Comparison of ENCODE assay signal across 17 cellular contexts in the genomic region with DNA sequence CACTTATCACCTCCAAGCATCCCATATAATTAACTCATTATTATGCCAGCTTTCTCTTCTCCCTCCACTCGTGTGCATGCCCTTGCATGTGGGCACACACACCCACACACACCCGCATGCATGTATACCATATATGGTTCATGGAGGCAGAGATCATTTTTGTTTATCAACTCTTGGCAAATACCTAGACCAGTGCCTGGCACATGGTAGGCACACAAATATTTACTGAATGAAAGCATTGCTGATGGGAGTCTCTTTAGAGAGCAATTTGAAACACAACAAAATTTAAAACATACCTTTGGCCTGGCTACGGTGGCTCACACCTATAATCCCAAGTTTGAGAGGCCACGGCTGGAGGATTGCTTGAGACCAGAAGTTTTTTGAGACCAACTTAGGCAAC. TPM values are rescaled to one million over a fixed set of nuclear protein-coding genes. Genes with fewer than 3 reads are reported as not detected.
DNase-seq lines count a peak whose midpoint lies in the region; ATAC-seq, FAIRE-seq and TF ChIP-seq lines count a peak whose summit lies in the region.
"Had no signal": no experiment of that assay in that cellular context is flagged by ENCODE, and none has a peak within 500 bp of the region (broad histone marks: within the 10 kb centered on the region; RNA-seq: fewer than 3 reads in every experiment).

No MANE protein-coding gene starts in this region.

- no peak overlapping the region for H3K4me3 ChIP-seq in HepG2 (replicated peaks in 1 of 3; ENCODE audit: insufficient read depth in 1 of 3, low read depth in 2 of 3, low read length in 3 of 3)
- H3K4me3 ChIP-seq in mammary epithelial cell (replicated peaks in 1 of 3; ENCODE audit: insufficient read depth in 1 of 3, low read depth in 2 of 3, low read length in 3 of 3) = no peak overlapping the region
- H3K4me3 ChIP-seq: A549, MG63, SK-N-MC had no signal

- POLR2A ChIA-PET in WTC11 (lab: Charles Lee) (no interaction called here), HepG2 (lab: Yijun Ruan, JAX) (no interaction called here)

- no peak for TF ChIP-seq RAD21 in HepG2 (CRISPR knock-in tag; IDR thresholded peaks at IDR 0.05)

- H3K27ac ChIP-seq in HepG2 (ENCODE audit: extremely low read length, insufficient read depth, low read length) (no peak overlapping the region), mammary epithelial cell (ENCODE audit: insufficient read depth, low read depth, low read length) (no peak overlapping the region)
- H3K27ac ChIP-seq: A549, KMS-11, SK-N-MC had no signal

- H3K9me3 ChIP-seq in HepG2 (ENCODE audit: low read length) (no peaks in the 10 kb centered on the region), mammary epithelial cell (replicated peaks; ENCODE audit: insufficient read depth, low read length) (no peaks in the 10 kb centered on the region)
- H3K9me3 ChIP-seq: A549, MG63 had no signal

- peak overlapping the region; percentile 0 for H3K27ac Mint-ChIP-seq in activated naive CD4-positive, alpha-beta T cell treated with anti-CD3 and anti-CD28 coated beads, Interleukin-2, amount 50 U/mL, for 24 hours
- H3K27ac Mint-ChIP-seq in activated naive CD4-positive, alpha-beta T cell treated with anti-CD3 and anti-CD28 coated beads, Interleukin-2, amount 50 U/mL, for 72 hours = peak overlapping the region in 1 of 2 donors; percentile 14
- peak overlapping the region; percentile 7 for H3K27ac Mint-ChIP-seq in WTC11
- peak overlapping the region; percentile 3 to 31 for H3K27ac Mint-ChIP-seq in stimulated activated naive CD8-positive, alpha-beta T cell treated with anti-CD3 and anti-CD28 coated beads, Interleukin-15, amount 100 ng/mL, for 72 hours

- dilution Hi-C loops in mammary epithelial cell (cut with HindIII; ENCODE audit: low sequenced_read_pairs) = no loop called here

- CTCF ChIA-PET in WTC11 (lab: Charles Lee) (interaction anchor here (0.7 kb wide), 1 partner anchor 15 kb away, joined by 3 read pairs; no protein-coding TSS in a partner anchor), HepG2 (lab: Yijun Ruan, JAX; ENCODE audit: low intra/inter-chr PET ratio, low total read pairs) (no interaction called here), mammary epithelial cell (lab: Charles Lee; ENCODE audit: low non-redundant PET) (no interaction called here)

- H3K36me3 Mint-ChIP-seq in activated naive CD4-positive, alpha-beta T cell treated with anti-CD3 and anti-CD28 coated beads, Interleukin-2, amount 50 U/mL, for 24 hours = peaks cover 6% of the 10 kb centered on the region
- peaks cover 0 to 11% of the 10 kb centered on the region in 2 donors for H3K36me3 Mint-ChIP-seq in activated naive CD4-positive, alpha-beta T cell treated with anti-CD3 and anti-CD28 coated beads, Interleukin-2, amount 50 U/mL, for 72 hours
- H3K36me3 Mint-ChIP-seq in WTC11 = no peaks in the 10 kb centered on the region

- no peak overlapping the region for H3K4me3 Mint-ChIP-seq in activated naive CD4-positive, alpha-beta T cell treated with anti-CD3 and anti-CD28 coated beads, Interleukin-2, amount 50 U/mL, for 24 hours
- no peak overlapping the region for H3K4me3 Mint-ChIP-seq in WTC11
- H3K4me3 Mint-ChIP-seq in stimulated activated naive CD8-positive, alpha-beta T cell treated with anti-CD3 and anti-CD28 coated beads, Interleukin-15, amount 100 ng/mL, for 72 hours = peak overlapping the region; percentile 4 to 50

- no peak overlapping the region for H3K4me2 ChIP-seq in HepG2 (ENCODE audit: low read depth, low read length)
- H3K4me2 ChIP-seq in mammary epithelial cell (ENCODE audit: insufficient read depth, low read depth, low read length) = no peak overlapping the region
- H3K4me2 ChIP-seq: A549, KMS-11 had no signal

- no peak for DNase-seq in activated naive CD4-positive, alpha-beta T cell treated with anti-CD3 and anti-CD28 coated beads, Interleukin-2, amount 50 U/mL, for 72 hours (ENCODE audit: low spot score in 2 of 2)
- no peak for DNase-seq in WTC11 (ENCODE audit: low spot score)
- DNase-seq in HepG2 (ENCODE audit: low spot score) = no peak
- DNase-seq in stimulated activated naive CD8-positive, alpha-beta T cell treated with anti-CD3 and anti-CD28 coated beads, Interleukin-15, amount 100 ng/mL, for 72 hours = no peak
- no peak for DNase-seq in mammary epithelial cell
- DNase-seq in NCI-H446 treated with DMSO at 0.1 percent for 48 hours (lab: John Stamatoyannopoulos, UW) = no peak
- no peak for DNase-seq in NCI-H128 (lab: John Stamatoyannopoulos, UW; ENCODE audit: unreplicated experiment)
- DNase-seq: GOT3, MG63, NCI-H1417, NCI-H2081, NCI-H2227 treated with DMSO at 0.1 percent for 48 hours had no signal

- no peak for ATAC-seq in activated naive CD4-positive, alpha-beta T cell treated with anti-CD3 and anti-CD28 coated beads, Interleukin-2, amount 50 U/mL, for 72 hours
- ATAC-seq in WTC11 (no peak), HepG2 (peak; percentile 45; the same call in 1 of the 3 replicates)
- ATAC-seq in stimulated activated naive CD8-positive, alpha-beta T cell treated with anti-CD3 and anti-CD28 coated beads, Interleukin-15, amount 100 ng/mL, for 72 hours = no peak
- ATAC-seq: A549, Right ventricle myocardium inferior had no signal

- 77% methylated on average over 4 of the region's 4 CpGs for WGBS in HepG2 (ENCODE audit: low lambda C conversion rate)
- WGBS in mammary epithelial cell (ENCODE audit: low coverage, missing lambda C conversion rate) = 45% methylated on average over 4 of the region's 4 CpGs

- H3K9ac ChIP-seq in HepG2 (ENCODE audit: insufficient read depth, low read depth, low read length) = no peak overlapping the region
- no peak overlapping the region for H3K9ac ChIP-seq in mammary epithelial cell (ENCODE audit: insufficient read depth, low read length)
- H3K9ac ChIP-seq: KMS-11 had no signal

- no peak for FAIRE-seq in HepG2 (lab: Jason Lieb, UNC)
- FAIRE-seq: A549 had no signal

- BruUV-seq in HepG2 (replicated peaks; lab: Mats Ljungman, UMichigan) = no TSS peak
- no TSS peak for BruUV-seq in mammary epithelial cell (replicated peaks; lab: Mats Ljungman, UMichigan)

- H3K27me3 Mint-ChIP-seq in activated naive CD4-positive, alpha-beta T cell treated with anti-CD3 and anti-CD28 coated beads, Interleukin-2, amount 50 U/mL, for 24 hours = no peaks in the 10 kb centered on the region
- H3K27me3 Mint-ChIP-seq in WTC11 (ENCODE audit: low read depth) = no peaks in the 10 kb centered on the region
- no peaks in the 10 kb centered on the region for H3K27me3 Mint-ChIP-seq in stimulated activated naive CD8-positive, alpha-beta T cell treated with anti-CD3 and anti-CD28 coated beads, Interleukin-15, amount 100 ng/mL, for 72 hours

- TF ChIP-seq POLR2A in HepG2 (IDR thresholded peaks at IDR 0.05; ENCODE audit: insufficient read depth in 1 of 2, low read depth in 2 of 2, low read length in 2 of 2) = no peak

- H4K20me1 ChIP-seq in HepG2 (ENCODE audit: insufficient read depth, low read length) = no peaks in the 10 kb centered on the region
- no peaks in the 10 kb centered on the region for H4K20me1 ChIP-seq in mammary epithelial cell (ENCODE audit: insufficient read depth, low read length)

- H3K27me3 ChIP-seq in HepG2 (ENCODE audit: control insufficient read depth in 1 of 2, insufficient read depth in 2 of 2, low read length in 2 of 2) = no peaks in the 10 kb centered on the region
- H3K27me3 ChIP-seq in mammary epithelial cell (ENCODE audit: insufficient read depth, low read length) = no peaks in the 10 kb centered on the region
- H3K27me3 ChIP-seq: MG63 had no signal

- H3K36me3 ChIP-seq in HepG2 (replicated peaks in 1 of 2; ENCODE audit: control insufficient read depth in 1 of 2, insufficient read depth in 2 of 2, low read length in 2 of 2) = no peaks in the 10 kb centered on the region
- no peaks in the 10 kb centered on the region for H3K36me3 ChIP-seq in mammary epithelial cell (ENCODE audit: insufficient read depth, low read length)
- H3K36me3 ChIP-seq: MG63 had no signal

- in situ Hi-C loops in HepG2 (cut with HindIII; ENCODE audit: extremely low pct_ligation_motif_present, low pct_unique_long_range_greater_than_20kb) (no loop called here), mammary epithelial cell (cut with MboI; ENCODE audit: low sequenced_read_pairs in 2 of 2) (no loop called here)

- no peaks in the 10 kb centered on the region for H3K9me3 Mint-ChIP-seq in activated naive CD4-positive, alpha-beta T cell treated with anti-CD3 and anti-CD28 coated beads, Interleukin-2, amount 50 U/mL, for 24 hours
- H3K9me3 Mint-ChIP-seq in activated naive CD4-positive, alpha-beta T cell treated with anti-CD3 and anti-CD28 coated beads, Interleukin-2, amount 50 U/mL, for 72 hours = no peaks in the 10 kb centered on the region
- no peaks in the 10 kb centered on the region for H3K9me3 Mint-ChIP-seq in WTC11
- no peaks in the 10 kb centered on the region for H3K9me3 Mint-ChIP-seq in stimulated activated naive CD8-positive, alpha-beta T cell treated with anti-CD3 and anti-CD28 coated beads, Interleukin-15, amount 100 ng/mL, for 72 hours

- no peak for TF ChIP-seq CTCF in WTC11 (IDR thresholded peaks at IDR 0.05)
- TF ChIP-seq CTCF in HepG2 (CRISPR knock-in tag; IDR thresholded peaks at IDR 0.05) = no peak
- no peak for TF ChIP-seq CTCF in mammary epithelial cell (conservative IDR thresholded peaks at IDR 0.05 in 1 of 2, IDR thresholded peaks at IDR 0.05 in 1 of 2; ENCODE audit: extremely low read depth in 1 of 2, insufficient read depth in 1 of 2, low read depth in 1 of 2, low read length in 2 of 2)

- H2AFZ ChIP-seq in HepG2 (ENCODE audit: low read length) = no peak overlapping the region
- no peak overlapping the region for H2AFZ ChIP-seq in mammary epithelial cell (ENCODE audit: low read depth, low read length)

- H3K79me2 ChIP-seq in HepG2 (ENCODE audit: insufficient read depth, low read length) = no peaks in the 10 kb centered on the region
- no peaks in the 10 kb centered on the region for H3K79me2 ChIP-seq in mammary epithelial cell (ENCODE audit: insufficient read depth, low read length)

- peaks cover 47% of the 10 kb centered on the region for H3K4me1 Mint-ChIP-seq in activated naive CD4-positive, alpha-beta T cell treated with anti-CD3 and anti-CD28 coated beads, Interleukin-2, amount 50 U/mL, for 24 hours
- H3K4me1 Mint-ChIP-seq in WTC11 = peaks cover 20% of the 10 kb centered on the region
- peaks cover 40% of the 10 kb centered on the region for H3K4me1 Mint-ChIP-seq in stimulated activated naive CD8-positive, alpha-beta T cell treated with anti-CD3 and anti-CD28 coated beads, Interleukin-15, amount 100 ng/mL, for 72 hours

- TF ChIP-seq EP300 in HepG2 (IDR thresholded peaks at IDR 0.05; ENCODE audit: low read depth in 2 of 2, low read length in 2 of 2) = no peak
- TF ChIP-seq EP300 in HepG2 (CRISPR knock-in tag; IDR thresholded peaks at IDR 0.05; ENCODE audit: borderline replicate concordance) = no peak

- H3K4me1 ChIP-seq in HepG2 (ENCODE audit: insufficient read depth, low read length) = no peaks in the 10 kb centered on the region
- H3K4me1 ChIP-seq in mammary epithelial cell (ENCODE audit: insufficient read depth, low read length) = peaks cover 7% of the 10 kb centered on the region

- intact Hi-C loops in HepG2 (cut with micrococcal nuclease; ENCODE audit: unreplicated experiment) (no loop called here), mammary epithelial cell (cut with micrococcal nuclease) (loop anchor here (5.0 kb wide), 1 partner anchor 115 kb away; no protein-coding TSS in a partner anchor)

RNA-seq across cellular contexts. Expression of a gene that starts 51.1 kb away (rescaled TPM):
- total RNA-seq in activated naive CD4-positive, alpha-beta T cell treated with anti-CD3 and anti-CD28 coated beads, Interleukin-2, amount 50 U/mL, for 72 hours = not detected
- total RNA-seq in WTC11 (2021) = 2.1 to 3.0 TPM (median 2.6 TPM) in 3 replicates
- total RNA-seq in HepG2 (2016; rRNA removed; fragmentation: Illumina TruSeq; extraction: Trizol) = 0.07 TPM in 1 of 2 replicates, not detected in the other
- not detected in 2 replicates for total RNA-seq in HepG2 (2016; cell fraction: cytosol; rRNA removed; fragmentation: Illumina TruSeq; extraction: Trizol; ENCODE audit: low read depth)
- not detected in 2 replicates for total RNA-seq in HepG2 (2016; cell fraction: insoluble cytoplasmic fraction; rRNA removed; fragmentation: Illumina TruSeq; extraction: Trizol)
- not detected in 2 replicates for total RNA-seq in HepG2 (2016; cell fraction: membrane; rRNA removed; fragmentation: Illumina TruSeq; extraction: Trizol)
- 0.22 TPM in 1 of 2 replicates, not detected in the other for total RNA-seq in HepG2 (2016; cell fraction: nucleus; rRNA removed; fragmentation: Illumina TruSeq; extraction: Trizol)
- polyA plus RNA-seq in HepG2 (2011; rRNA removed) = 0.04 TPM in 1 of 2 replicates, not detected in the other
- polyA plus RNA-seq in HepG2 (2011; cell fraction: cytosol; rRNA removed) = 0.04 TPM in 1 of 2 replicates, not detected in the other
- polyA plus RNA-seq in HepG2 (2011; cell fraction: nucleus; rRNA removed) = 0.21 and 0.37 TPM in 2 replicates
- polyA plus RNA-seq in HepG2 (2012) = not detected in 2 replicates
- polyA plus RNA-seq in HepG2 (2016; cell fraction: cytosol; fragmentation: Illumina TruSeq; extraction: Trizol; ENCODE audit: low read depth) = not detected in 2 replicates
- not detected in 2 replicates for polyA plus RNA-seq in HepG2 (2016; cell fraction: insoluble cytoplasmic fraction; fragmentation: Illumina TruSeq; extraction: Trizol; ENCODE audit: low read depth)
- polyA plus RNA-seq in HepG2 (2016; cell fraction: membrane; fragmentation: Illumina TruSeq; extraction: Trizol; ENCODE audit: low read depth) = not detected in 2 replicates
- polyA plus RNA-seq in HepG2 (2016; cell fraction: nucleus; fragmentation: Illumina TruSeq; extraction: Trizol; ENCODE audit: insufficient read depth, low read depth) = 0.34 TPM in 1 of 2 replicates, not detected in the other
- polyA minus RNA-seq in HepG2 (2011; rRNA and poly(A)+ RNA removed; ENCODE audit: low replicate concordance) = not detected in 2 replicates
- polyA minus RNA-seq in HepG2 (2011; cell fraction: cytosol; rRNA and poly(A)+ RNA removed) = not detected in 2 replicates
- 0.26 TPM in 1 of 2 replicates, not detected in the other for polyA minus RNA-seq in HepG2 (2011; cell fraction: nucleus; rRNA and poly(A)+ RNA removed)
- total RNA-seq in mammary epithelial cell = under 1 TPM; 0.17 to 0.21 TPM
- not detected for polyA plus RNA-seq in mammary epithelial cell
- polyA minus RNA-seq in mammary epithelial cell = not detected
- total RNA-seq: Right ventricle myocardium inferior had no signal

RNA-seq across cellular contexts. Expression of a gene that starts 58.0 kb away (rescaled TPM):
- not detected for total RNA-seq in activated naive CD4-positive, alpha-beta T cell treated with anti-CD3 and anti-CD28 coated beads, Interleukin-2, amount 50 U/mL, for 72 hours
- total RNA-seq in WTC11 (2021) (0.87 to 1.4 TPM (median 0.89 TPM) in 3 replicates), HepG2 (2016; rRNA removed; fragmentation: Illumina TruSeq; extraction: Trizol) (not detected in 2 replicates), mammary epithelial cell (not detected)
- total RNA-seq in HepG2 (2016; cell fraction: cytosol; rRNA removed; fragmentation: Illumina TruSeq; extraction: Trizol; ENCODE audit: low read depth) = not detected in 2 replicates
- total RNA-seq in HepG2 (2016; cell fraction: insoluble cytoplasmic fraction; rRNA removed; fragmentation: Illumina TruSeq; extraction: Trizol) = not detected in 2 replicates
- total RNA-seq in HepG2 (2016; cell fraction: membrane; rRNA removed; fragmentation: Illumina TruSeq; extraction: Trizol) = not detected in 2 replicates
- total RNA-seq in HepG2 (2016; cell fraction: nucleus; rRNA removed; fragmentation: Illumina TruSeq; extraction: Trizol) = not detected in 2 replicates
- polyA plus RNA-seq in HepG2 (2011; rRNA removed) (not detected in 2 replicates), mammary epithelial cell (not detected)
- not detected in 2 replicates for polyA plus RNA-seq in HepG2 (2011; cell fraction: cytosol; rRNA removed)
- polyA plus RNA-seq in HepG2 (2011; cell fraction: nucleus; rRNA removed) = not detected in 2 replicates
- polyA plus RNA-seq in HepG2 (2012) = not detected in 2 replicates
- not detected in 2 replicates for polyA plus RNA-seq in HepG2 (2016; cell fraction: cytosol; fragmentation: Illumina TruSeq; extraction: Trizol; ENCODE audit: low read depth)
- polyA plus RNA-seq in HepG2 (2016; cell fraction: insoluble cytoplasmic fraction; fragmentation: Illumina TruSeq; extraction: Trizol; ENCODE audit: low read depth) = not detected in 2 replicates
- polyA plus RNA-seq in HepG2 (2016; cell fraction: membrane; fragmentation: Illumina TruSeq; extraction: Trizol; ENCODE audit: low read depth) = not detected in 2 replicates
- not detected in 2 replicates for polyA plus RNA-seq in HepG2 (2016; cell fraction: nucleus; fragmentation: Illumina TruSeq; extraction: Trizol; ENCODE audit: insufficient read depth, low read depth)
- polyA minus RNA-seq in HepG2 (2011; rRNA and poly(A)+ RNA removed; ENCODE audit: low replicate concordance) = not detected in 2 replicates
- not detected in 2 replicates for polyA minus RNA-seq in HepG2 (2011; cell fraction: cytosol; rRNA and poly(A)+ RNA removed)
- polyA minus RNA-seq in HepG2 (2011; cell fraction: nucleus; rRNA and poly(A)+ RNA removed) = not detected in 2 replicates
- not detected for polyA minus RNA-seq in mammary epithelial cell
- total RNA-seq: Right ventricle myocardium inferior had no signal

Comparison
In these comparisons a context has a peak if more than half of its experiments do, and no peak if none do; other contexts are left out.
1. H3K4me3 Mint-ChIP-seq: peak in stimulated activated naive CD8-positive, alpha-beta T cell treated with anti-CD3 and anti-CD28 coated beads, Interleukin-15, amount 100 ng/mL, for 72 hours (2 of 2); none in activated naive CD4-positive, alpha-beta T cell treated with anti-CD3 and anti-CD28 coated beads, Interleukin-2, amount 50 U/mL, for 24 hours (single experiment) and WTC11 (single experiment).